In genomic region chr1:43878854-43879253, GRCh38 we compare ENCODE assay signal across 16 cellular contexts. TPM values are rescaled to one million over a fixed set of nuclear protein-coding genes. Genes with fewer than 3 reads are reported as not detected.
DNase-seq lines count a peak whose midpoint lies in the region; ATAC-seq, FAIRE-seq and TF ChIP-seq lines count a peak whose summit lies in the region.
"Had no signal": no experiment of that assay in that cellular context is flagged by ENCODE, and none has a peak within 500 bp of the region (broad histone marks: within the 10 kb centered on the region; RNA-seq: fewer than 3 reads in every experiment).

No MANE protein-coding gene starts in this region.

- H3K9me1 ChIP-seq in endothelial cell of umbilical vein (replicated peaks; ENCODE audit: control insufficient read depth, extremely low read depth, insufficient read depth, low read length) = no peaks in the 10 kb centered on the region

- peak; percentile 21 for FAIRE-seq in endothelial cell of umbilical vein (lab: Jason Lieb, UNC)
- FAIRE-seq: small intestine had no signal

- H4K20me1 ChIP-seq in endothelial cell of umbilical vein (replicated peaks; ENCODE audit: control insufficient read depth, extremely low read depth, insufficient read depth, low read length) = no peaks in the 10 kb centered on the region

- TF ChIP-seq POLR2A in endothelial cell of umbilical vein (IDR thresholded peaks at IDR 0.05; ENCODE audit: low read depth, low read length) (no peak), upper lobe of left lung (IDR thresholded peaks at IDR 0.05) (no peak)

- H3K9me3 ChIP-seq in endothelial cell of umbilical vein (replicated peaks; ENCODE audit: control insufficient read depth, insufficient read depth, low read length) = no peaks in the 10 kb centered on the region
- H3K9me3 ChIP-seq in upper lobe of left lung = no peaks in the 10 kb centered on the region

- no peak overlapping the region for H3K4me2 ChIP-seq in endothelial cell of umbilical vein (ENCODE audit: insufficient read depth, low read length)

- no peak for TF ChIP-seq CTCF in endothelial cell of umbilical vein (IDR thresholded peaks at IDR 0.05; ENCODE audit: extremely low read depth in 1 of 2, insufficient read depth in 1 of 2, low read depth in 1 of 2, low read length in 2 of 2)
- TF ChIP-seq CTCF in upper lobe of left lung (IDR thresholded peaks at IDR 0.05) = no peak

- no peaks in the 10 kb centered on the region for H3K4me1 ChIP-seq in endothelial cell of umbilical vein (ENCODE audit: control insufficient read depth, extremely low read depth, insufficient read depth, low read length)
- H3K4me1 ChIP-seq in upper lobe of left lung = no peaks in the 10 kb centered on the region

- DNase-seq in DMS153 (lab: John Stamatoyannopoulos, UW) = peak; percentile 50
- DNase-seq in NCI-H1092 treated with DMSO at 0.1 percent for 48 hours (lab: John Stamatoyannopoulos, UW) = peak; percentile 31
- peak; percentile 59 for DNase-seq in NCI-H345 treated with DMSO at 0.1 percent for 48 hours (lab: John Stamatoyannopoulos, UW; ENCODE audit: unreplicated experiment)
- no peak for DNase-seq in endothelial cell of umbilical vein (ENCODE audit: low read depth, low spot score)
- DNase-seq in NCI-H510A treated with DMSO at 0.1 percent for 48 hours (lab: John Stamatoyannopoulos, UW) = no peak
- no peak for DNase-seq in NCI-H446 treated with DMSO at 0.1 percent for 48 hours (lab: John Stamatoyannopoulos, UW)
- no peak for DNase-seq in upper lobe of left lung
- DNase-seq: activated CD4-positive, alpha-beta T cell treated with anti-CD3 and anti-CD28 coated beads, Interleukin-2, amount 50 U/mL, for 48 hours; activated T-cell treated with anti-CD3 and anti-CD28 coated beads, Interleukin-2, amount 50 U/mL, for 4 hours; DMS 273 treated with DMSO at 0.1 percent for 48 hours; natural killer cell; small intestine; stimulated activated CD4-positive, alpha-beta T cell treated with anti-CD3 and anti-CD28 coated beads, Interleukin-4, amount 100 ng/mL, for 24 hours had no signal

- dilution Hi-C loops in endothelial cell of umbilical vein (cut with MboI; ENCODE audit: extremely low pct_ligation_motif_present, low sequenced_read_pairs) = no loop called here

- no peak for TF ChIP-seq EP300 in upper lobe of left lung (IDR thresholded peaks at IDR 0.05)

- H3K27me3 ChIP-seq in endothelial cell of umbilical vein (ENCODE audit: control insufficient read depth in 2 of 2, insufficient read depth in 2 of 2, low read length in 2 of 2) (no peaks in the 10 kb centered on the region), upper lobe of left lung (no peaks in the 10 kb centered on the region)
- H3K27me3 ChIP-seq: brain microvascular endothelial cell, foreskin keratinocyte had no signal

- ATAC-seq in upper lobe of left lung (ENCODE audit: low FRiP score in 2 of 2) = no peak
- ATAC-seq: activated naive CD4-positive, alpha-beta T cell treated with anti-CD3 and anti-CD28 coated beads, Interleukin-2, amount 50 U/mL, for 72 hours; activated T-cell treated with anti-CD3 and anti-CD28 coated beads, Interleukin-2, amount 50 U/mL, for 4 hours; natural killer cell had no signal

- no peak overlapping the region for H3K27ac ChIP-seq in endothelial cell of umbilical vein (ENCODE audit: insufficient read depth, low read depth, low read length)
- H3K27ac ChIP-seq in upper lobe of left lung = no peak overlapping the region
- H3K27ac ChIP-seq: brain microvascular endothelial cell had no signal

- CTCF ChIA-PET in endothelial cell of umbilical vein (lab: Charles Lee) = interaction anchor here (1.9 kb wide), 1 partner anchor 56 kb away, joined by 4 read pairs; no protein-coding TSS in a partner anchor

- no peak overlapping the region for H3K4me3 ChIP-seq in endothelial cell of umbilical vein (replicated peaks in 1 of 3; ENCODE audit: insufficient read depth in 1 of 3, low read depth in 1 of 3, low read length in 3 of 3)
- H3K4me3 ChIP-seq in upper lobe of left lung = no peak overlapping the region

- H3K36me3 ChIP-seq in endothelial cell of umbilical vein (ENCODE audit: control insufficient read depth in 2 of 2, extremely low read depth in 1 of 2, insufficient read depth in 2 of 2, low read length in 2 of 2) (no peaks in the 10 kb centered on the region), upper lobe of left lung (peaks cover 0 to 12% (median 5%) of the 10 kb centered on the region in 4 donors)
- H3K36me3 ChIP-seq: brain microvascular endothelial cell had no signal

- no peak overlapping the region for H2AFZ ChIP-seq in endothelial cell of umbilical vein (ENCODE audit: low read depth, low read length)

- no peak overlapping the region for H3K9ac ChIP-seq in endothelial cell of umbilical vein (replicated peaks; ENCODE audit: extremely low read depth, insufficient read depth, low read length)

- POLR2A ChIA-PET in endothelial cell of umbilical vein (lab: Charles Lee) = no interaction called here

- BruUV-seq in endothelial cell of umbilical vein (replicated peaks; lab: Mats Ljungman, UMichigan) = no TSS peak

- intact Hi-C loops in endothelial cell of umbilical vein (cut with micrococcal nuclease) = no loop called here

- 87 to 88% methylated on average over 4 of the region's 4 CpGs for WGBS in upper lobe of left lung, 2 donors

- H3K79me2 ChIP-seq in endothelial cell of umbilical vein (ENCODE audit: control insufficient read depth, insufficient read depth, low read length) = no peaks in the 10 kb centered on the region

TF ChIP-seq in endothelial cell of umbilical vein, 7 proteins besides CTCF, POLR2A, EP300 and RAD21:
- TF ChIP-seq MAX (IDR thresholded peaks at IDR 0.05; ENCODE audit: insufficient read depth, insufficient read length) (no peak), FOS (IDR thresholded peaks at IDR 0.05; ENCODE audit: borderline replicate concordance, insufficient read depth, low read length) (no peak), EZH2 (IDR thresholded peaks at IDR 0.05; ENCODE audit: borderline replicate concordance, low read depth, low read length, severe bottlenecking) (no peak), MYC (IDR thresholded peaks at IDR 0.05; ENCODE audit: low read depth, low read length) (no peak), GATA2 (IDR thresholded peaks at IDR 0.05; ENCODE audit: insufficient read depth, insufficient read length, low read depth, low read length) (no peak), JUN (IDR thresholded peaks at IDR 0.05; ENCODE audit: borderline replicate concordance, insufficient read depth, insufficient read length, low read depth) (no peak), POLR2AphosphoS5 (IDR thresholded peaks at IDR 0.05; ENCODE audit: insufficient read depth, low read depth, low read length) (no peak)

RNA-seq across cellular contexts. Expression of gene ARTN, which starts 54.7 kb away (rescaled TPM):
- total RNA-seq in endothelial cell of umbilical vein (0.18 and 0.48 TPM in 2 replicates), upper lobe of left lung (1 to 10 TPM in 3 of 6 donors, not detected in 3; 1.0 to 5.2 (median 1.1) TPM)
- 0.11 TPM in 2 replicates for polyA plus RNA-seq in endothelial cell of umbilical vein
- polyA plus RNA-seq in endothelial cell of umbilical vein (2011; cell fraction: cytosol; rRNA removed) = not detected in 2 replicates
- 0.66 and 0.71 TPM in 2 replicates for polyA plus RNA-seq in endothelial cell of umbilical vein (2011; cell fraction: nucleus; rRNA removed)
- polyA plus RNA-seq in endothelial cell of umbilical vein (2012) = 0.24 TPM in 1 of 2 replicates, not detected in the other
- not detected in 2 replicates for polyA minus RNA-seq in endothelial cell of umbilical vein
- 1.9 TPM for polyA minus RNA-seq in endothelial cell of umbilical vein (2011; cell fraction: cytosol; rRNA and poly(A)+ RNA removed)
- 0.43 and 0.53 TPM in 2 replicates for polyA minus RNA-seq in endothelial cell of umbilical vein (2011; cell fraction: nucleus; rRNA and poly(A)+ RNA removed)

Comparison
In these comparisons a context has a peak if more than half of its experiments do, and no peak if none do; other contexts are left out.
1. DNase-seq: peak in DMS153 (single experiment), NCI-H1092 treated with DMSO at 0.1 percent for 48 hours (single experiment) and NCI-H345 treated with DMSO at 0.1 percent for 48 hours (single experiment); none in endothelial cell of umbilical vein (single experiment), NCI-H510A treated with DMSO at 0.1 percent for 48 hours (single experiment), NCI-H446 treated with DMSO at 0.1 percent for 48 hours (single experiment) and upper lobe of left lung (0 of 2).